18 cellular contexts compared by ENCODE assay signal in the genomic region with DNA sequence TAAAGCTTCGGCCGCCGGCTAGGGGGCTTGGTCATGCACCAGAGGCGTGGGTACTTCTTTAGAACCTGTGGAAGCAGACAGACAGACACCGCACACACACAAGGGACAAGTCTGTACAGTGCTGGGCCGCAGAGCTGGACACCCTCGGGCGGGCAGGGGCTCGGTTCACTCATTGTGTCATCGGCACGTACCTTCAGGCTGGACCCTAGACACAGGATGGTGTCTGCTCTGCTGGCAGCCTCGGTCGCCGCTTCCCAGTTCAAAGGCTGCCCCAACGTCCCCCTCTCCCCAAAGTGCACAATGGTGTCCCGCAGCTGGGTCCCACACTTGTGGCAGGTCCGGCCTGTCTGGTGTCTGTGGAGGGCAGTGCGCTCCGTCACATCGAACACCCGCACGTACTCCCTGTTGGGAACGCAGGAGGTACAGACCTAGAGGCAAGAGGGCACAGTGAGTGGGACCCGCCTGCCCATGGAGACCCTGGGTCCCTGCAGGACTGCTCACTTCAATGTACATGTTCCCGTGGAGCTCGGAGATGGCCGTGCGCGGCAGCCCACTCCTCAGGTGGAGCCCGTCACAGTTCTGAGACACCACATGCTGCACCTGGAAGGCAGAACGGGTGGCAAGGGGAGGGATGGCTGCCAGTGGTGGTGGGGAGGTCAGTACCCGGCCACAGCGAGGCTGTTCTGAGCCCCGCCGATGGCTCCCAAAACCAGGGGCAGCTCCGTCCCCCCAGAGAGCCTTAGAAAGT. TPM values are rescaled to one million over a fixed set of nuclear protein-coding genes. Genes with fewer than 3 reads are reported as not detected.
"Had no signal": no experiment of that assay in that cellular context is flagged by ENCODE, and none has a peak within 500 bp of the region (broad histone marks: within the 10 kb centered on the region; RNA-seq: fewer than 3 reads in every experiment).

No MANE protein-coding gene starts in this region.

- H3K9me3 ChIP-seq: colonic mucosa, esophagus squamous epithelium, gastroesophageal sphincter, suprapubic skin, thyroid gland, upper lobe of left lung, uterus had no signal

- H3K36me3 ChIP-seq: uterus had no signal

- H3K27me3 ChIP-seq: colonic mucosa, esophagus squamous epithelium, gastroesophageal sphincter, suprapubic skin, thyroid gland, upper lobe of left lung, uterus had no signal

- H3K4me3 ChIP-seq: colonic mucosa, esophagus squamous epithelium, gastroesophageal sphincter, smooth muscle cell, suprapubic skin, thyroid gland, upper lobe of left lung, uterus had no signal

- H3K27ac ChIP-seq: colonic mucosa, gastroesophageal sphincter, suprapubic skin, thyroid gland, upper lobe of left lung, uterus had no signal

- H3K4me2 ChIP-seq: smooth muscle cell had no signal

- DNase-seq: colonic mucosa; dermis blood vessel endothelial cell; esophagus squamous epithelium; foreskin fibroblast; glutamatergic neuron; islet precursor cell; mammary epithelial cell; naive thymus-derived CD4-positive, alpha-beta T cell; stimulated activated CD4-positive, alpha-beta T cell treated with anti-CD3 and anti-CD28 coated beads, Interleukin-2, amount 100 ng/mL, for 48 hours; stimulated activated CD8-positive, alpha-beta memory T cell treated with anti-CD3 and anti-CD28 coated beads, Interleukin-4, amount 100 ng/mL, for 48 hours; stimulated activated naive CD8-positive, alpha-beta T cell treated with anti-CD3 and anti-CD28 coated beads, Interleukin-15, Interleukin-2, amounts not matched to agents 100 U/mL and 50 U/mL, for 24 hours; thyroid gland; uterus had no signal

RNA-seq across cellular contexts. Expression of gene NPB, which starts 12.2 kb away (rescaled TPM):
- total RNA-seq: dermis blood vessel endothelial cell, mammary epithelial cell, mesenteric fat pad had no signal
